1 cellular context compared by ENCODE assay signal in the genomic region with DNA sequence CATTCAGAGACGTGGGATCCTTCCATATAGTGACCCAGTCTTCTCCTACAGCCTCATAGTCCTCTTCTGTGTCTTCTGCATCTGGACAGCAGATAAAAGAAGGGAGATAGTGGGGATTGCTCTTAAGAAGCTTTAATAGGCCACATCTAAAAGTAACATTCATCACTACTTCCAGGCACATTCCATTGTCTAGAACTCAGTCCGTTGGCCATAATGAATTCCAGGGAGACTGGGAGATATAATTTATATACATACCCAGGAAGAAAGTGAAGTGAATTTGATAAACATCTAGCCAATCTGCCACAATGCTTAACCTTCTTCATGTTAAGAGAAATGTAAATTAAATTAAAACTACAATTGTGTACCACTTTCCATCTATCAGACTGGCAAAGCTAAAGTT.
TF ChIP-seq lines count a peak whose summit lies in the region.

No MANE protein-coding gene starts in this region.

TF ChIP-seq in SK-N-SH treated with all-trans-retinoic acid at 6 μM for 48 hours, 23 proteins besides CTCF, POLR2A, EP300 and RAD21 (continued from another document):
- TF ChIP-seq GLIS3 (CRISPR knock-in tag; IDR thresholded peaks at IDR 0.05): peak; percentile 76; the same call in 1 of the 2 replicates
